ENCODE assay signal across 24 cellular contexts in the genomic region with DNA sequence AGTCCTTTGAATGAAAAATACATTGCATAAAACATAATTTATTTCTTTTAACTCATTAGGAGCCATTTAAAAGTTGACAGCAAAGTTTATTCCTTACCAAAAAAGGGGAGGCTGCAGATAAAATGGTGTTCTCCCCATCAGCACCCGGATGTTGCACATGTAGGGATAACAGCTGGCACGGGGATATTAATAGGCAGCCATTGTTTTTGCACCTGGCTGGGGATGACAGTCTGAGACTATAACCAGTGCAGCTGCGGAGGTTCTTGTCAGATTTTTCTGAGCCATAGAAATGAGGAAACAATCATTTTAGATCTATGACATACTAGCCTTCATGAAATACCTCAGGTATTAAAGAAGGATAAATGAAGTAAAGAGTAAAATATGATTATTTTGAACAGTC. TPM values are rescaled to one million over a fixed set of nuclear protein-coding genes. Genes with fewer than 3 reads are reported as not detected.
DNase-seq lines count a peak whose midpoint lies in the region; ATAC-seq, FAIRE-seq and TF ChIP-seq lines count a peak whose summit lies in the region.
"Had no signal": no experiment of that assay in that cellular context is flagged by ENCODE, and none has a peak within 500 bp of the region (broad histone marks: within the 10 kb centered on the region; RNA-seq: fewer than 3 reads in every experiment).

No MANE protein-coding gene starts in this region.

- no peaks in the 10 kb centered on the region for H3F3A ChIP-seq in MM.1S (ENCODE audit: insufficient read depth, low read length)

- H3K27ac ChIP-seq in MM.1S (ENCODE audit: low read length), result no peak overlapping the region; the same call in 1 of the 2 replicates
- H3K27ac ChIP-seq: 22Rv1, esophagus squamous epithelium, HL-60, psoas muscle, stomach had no signal

- H3K9me3 ChIP-seq in MM.1S (replicated peaks; ENCODE audit: insufficient read depth, low read length), result no peaks in the 10 kb centered on the region
- H3K9me3 ChIP-seq: psoas muscle had no signal

- H3K4me3 ChIP-seq in MM.1S (ENCODE audit: low read length), result no peak overlapping the region
- H3K4me3 ChIP-seq: esophagus squamous epithelium, psoas muscle, smooth muscle cell, stomach had no signal

- ATAC-seq in HG03025 (IDR thresholded peaks at IDR 0.05; ENCODE audit: low FRiP score, unreplicated experiment), result no peak
- ATAC-seq: left lobe of liver, psoas muscle had no signal

- H3K9ac ChIP-seq in MM.1S (ENCODE audit: low read length), result no peak overlapping the region

- H2AFZ ChIP-seq in MM.1S (ENCODE audit: low read length), result no peak overlapping the region

- no peak for TF ChIP-seq POLR2A in GM12891 (IDR thresholded peaks at IDR 0.05; ENCODE audit: low read depth, low read length)

- TF ChIP-seq CTCF in MM.1S (IDR thresholded peaks at IDR 0.05; ENCODE audit: low read length), result no peak

- no peaks in the 10 kb centered on the region for H3K9me2 ChIP-seq in MM.1S (replicated peaks; ENCODE audit: insufficient read depth, low read length)

- no peaks in the 10 kb centered on the region for H3K27me3 ChIP-seq in MM.1S (replicated peaks; ENCODE audit: insufficient read depth, low read length)
- H3K27me3 ChIP-seq: esophagus squamous epithelium, stomach had no signal

- H3K4me2 ChIP-seq in MM.1S (ENCODE audit: low read depth, low read length), result no peak overlapping the region
- H3K4me2 ChIP-seq: smooth muscle cell had no signal

- peaks cover 15% of the 10 kb centered on the region; the same call in 1 of the 2 replicates for H3K4me1 ChIP-seq in MM.1S (ENCODE audit: low read length)
- H3K4me1 ChIP-seq: psoas muscle, stomach had no signal

- no peak for FAIRE-seq in GM12891 (lab: Jason Lieb, UNC)

- H3K79me2 ChIP-seq in MM.1S (ENCODE audit: low read length), result no peaks in the 10 kb centered on the region

- DNase-seq in DMS53 (lab: John Stamatoyannopoulos, UW) (peak; percentile 3), DMS53 treated with DMSO at 0.1 percent for 48 hours (lab: John Stamatoyannopoulos, UW; ENCODE audit: unreplicated experiment) (no peak), MM.1S (peak; percentile 38), NCI-H748 (lab: John Stamatoyannopoulos, UW; ENCODE audit: unreplicated experiment) (peak; percentile 89), myocyte (ENCODE audit: low read depth) (peak; percentile 80), GM12891 (ENCODE audit: insufficient read length, low spot score) (no peak), HCEC 1CT (no peak)
- DNase-seq: activated CD4-positive, alpha-beta memory T cell treated with anti-CD3 and anti-CD28 coated beads, Interleukin-2, amount 10 ng/mL, durations not matched to agents 7 days and 5 days; activated naive CD4-positive, alpha-beta T cell treated with anti-CD3 and anti-CD28 coated beads, Interleukin-2, amount 10 ng/mL, durations not matched to agents 7 days and 5 days; activated T-cell treated with anti-CD3 and anti-CD28 coated beads, Interleukin-2, amount 50 U/mL, for 1 hour; DMS79 treated with DMSO at 0.1 percent for 48 hours; effector CD8-positive, alpha-beta T cell; esophagus squamous epithelium; HFFc6; psoas muscle; SIG-M5; stimulated activated CD4-positive, alpha-beta T cell treated with anti-CD3 and anti-CD28 coated beads, Interleukin-4, amount 100 ng/mL, for 1 hour; stomach; trophoblast cell had no signal

- no peaks in the 10 kb centered on the region for H3K36me3 ChIP-seq in MM.1S (replicated peaks; ENCODE audit: insufficient read depth, low read length)
- H3K36me3 ChIP-seq: esophagus squamous epithelium, stomach had no signal

- H4K20me1 ChIP-seq in MM.1S (ENCODE audit: insufficient read depth, low read length), result no peaks in the 10 kb centered on the region

TF ChIP-seq in GM12891, 5 proteins besides CTCF, POLR2A, EP300 and RAD21:
- TF ChIP-seq POU2F2 (IDR thresholded peaks at IDR 0.05; ENCODE audit: low read depth, low read length), result no peak
- no peak for TF ChIP-seq POLR2AphosphoS5 (IDR thresholded peaks at IDR 0.05; ENCODE audit: low read depth, low read length)
- TF ChIP-seq PAX5 (IDR thresholded peaks at IDR 0.05; ENCODE audit: insufficient read depth, low read length, severe bottlenecking), result no peak
- TF ChIP-seq TAF1 (IDR thresholded peaks at IDR 0.05; ENCODE audit: low read depth, low read length), result no peak
- no peak for TF ChIP-seq SPI1 (IDR thresholded peaks at IDR 0.05; ENCODE audit: low read depth, low read length)
TF ChIP-seq in GM12891: peak in this region for 0.

RNA-seq across cellular contexts. Expression of a gene that starts 20.1 kb away (rescaled TPM):
- 15.0 and 15.6 TPM in 2 replicates for total RNA-seq in myocyte
- polyA plus RNA-seq in myocyte (2012), result 4.8 TPM
- polyA plus RNA-seq in GM12891 (2012; ENCODE audit: low read depth, missing spikeins), result 0.86 TPM

Comparison
In these comparisons a context has a peak if more than half of its experiments do, and no peak if none do; other contexts are left out.
1. DNase-seq: peak in DMS53 (single experiment), MM.1S (single experiment), NCI-H748 (single experiment) and myocyte (single experiment); none in DMS53 treated with DMSO at 0.1 percent for 48 hours (single experiment), GM12891 (single experiment) and HCEC 1CT (single experiment).